In the genomic region with DNA sequence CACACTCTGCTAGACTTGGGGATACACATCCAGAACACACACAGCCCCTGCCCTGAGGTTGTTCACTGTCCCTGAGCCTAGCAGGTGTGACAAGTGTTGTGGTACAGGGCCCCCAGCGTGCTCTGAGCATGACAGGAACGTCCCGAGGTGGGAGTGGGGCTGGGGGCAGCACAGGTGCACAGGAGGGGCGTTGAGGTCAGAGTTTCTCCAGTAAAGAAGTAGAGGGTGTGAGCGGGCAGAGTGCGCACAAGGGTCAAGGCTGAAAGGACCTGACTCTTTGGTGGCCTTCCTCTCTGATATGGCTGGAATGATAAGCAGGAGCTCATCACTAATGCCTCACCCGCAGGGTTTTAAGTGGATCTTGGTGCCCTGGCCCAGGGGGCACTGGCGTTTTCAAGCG, we compare ENCODE assay signal across 15 cellular contexts. TPM values are rescaled to one million over a fixed set of nuclear protein-coding genes. Genes with fewer than 3 reads are reported as not detected.
DNase-seq lines count a peak whose midpoint lies in the region; ATAC-seq and TF ChIP-seq lines count a peak whose summit lies in the region.
"Had no signal": no experiment of that assay in that cellular context is flagged by ENCODE, and none has a peak within 500 bp of the region (broad histone marks: within the 10 kb centered on the region; RNA-seq: fewer than 3 reads in every experiment).

No MANE protein-coding gene starts in this region.

- CTCF ChIA-PET in Calu3 (lab: Charles Lee): interaction anchor here (0.6 kb wide), 1 partner anchor 20 kb away, joined by 3 read pairs; no protein-coding TSS in a partner anchor

- H3K9me3 Mint-ChIP-seq in Calu3 (ENCODE audit: low read depth, unreplicated experiment) (no peaks in the 10 kb centered on the region), natural killer cell (no peaks in the 10 kb centered on the region)
- no peaks in the 10 kb centered on the region for H3K9me3 Mint-ChIP-seq in activated naive CD8-positive, alpha-beta T cell treated with anti-CD3 and anti-CD28 coated beads, Interleukin-2, amount 50 U/mL, for 24 hours

- H3K27ac Mint-ChIP-seq in Calu3 (ENCODE audit: unreplicated experiment) (no peak overlapping the region), natural killer cell (peak overlapping the region; percentile 54 to 62)
- H3K27ac Mint-ChIP-seq in activated naive CD8-positive, alpha-beta T cell treated with anti-CD3 and anti-CD28 coated beads, Interleukin-2, amount 50 U/mL, for 24 hours: no peak overlapping the region

- H3K4me1 Mint-ChIP-seq in Calu3 (ENCODE audit: low read depth, unreplicated experiment): peaks cover 12% of the 10 kb centered on the region
- H3K4me1 Mint-ChIP-seq in activated naive CD8-positive, alpha-beta T cell treated with anti-CD3 and anti-CD28 coated beads, Interleukin-2, amount 50 U/mL, for 24 hours: peaks cover 20% of the 10 kb centered on the region
- peaks cover 8 to 22% of the 10 kb centered on the region in 2 donors for H3K4me1 Mint-ChIP-seq in natural killer cell

- DNase-seq in Calu3 (no peak), natural killer cell (no peak), COR-L47 (lab: John Stamatoyannopoulos, UW) (no peak), NK-92 (lab: John Stamatoyannopoulos, UW; ENCODE audit: unreplicated experiment) (no peak), H7 (no peak)
- DNase-seq in activated naive CD8-positive, alpha-beta T cell treated with anti-CD3 and anti-CD28 coated beads, Interleukin-2, amount 50 U/mL, for 24 hours: no peak
- DNase-seq: activated CD8-positive, alpha-beta memory T cell treated with anti-CD3 and anti-CD28 coated beads, Interleukin-2, amount 50 U/mL, for 48 hours; midbrain; NCI-H226; PC-9; retina; T-helper 9 cell had no signal

- no peak overlapping the region for H3K4me3 ChIP-seq in H7 (ENCODE audit: insufficient read depth, low read depth, low read length)

- BruUV-seq in Calu3 (replicated peaks; lab: Mats Ljungman, UMichigan): no TSS peak

- peak overlapping the region; percentile 75; the same call in 1 of the 2 replicates for H3K27ac ChIP-seq in C4-2B
- H3K27ac ChIP-seq: PC-9 had no signal

- H3K27me3 ChIP-seq in H7 (ENCODE audit: control insufficient read depth, insufficient read depth, low read length): no peaks in the 10 kb centered on the region; the same call in 1 of the 2 replicates

- H3K4me3 Mint-ChIP-seq in Calu3 (ENCODE audit: low read depth, unreplicated experiment) (peak overlapping the region; percentile 73), natural killer cell (peak overlapping the region; percentile 93)
- H3K4me3 Mint-ChIP-seq in activated naive CD8-positive, alpha-beta T cell treated with anti-CD3 and anti-CD28 coated beads, Interleukin-2, amount 50 U/mL, for 24 hours: peak overlapping the region; percentile 89

- H3K27me3 Mint-ChIP-seq in Calu3 (ENCODE audit: unreplicated experiment): no peaks in the 10 kb centered on the region
- H3K27me3 Mint-ChIP-seq in activated naive CD8-positive, alpha-beta T cell treated with anti-CD3 and anti-CD28 coated beads, Interleukin-2, amount 50 U/mL, for 24 hours: no peaks in the 10 kb centered on the region
- H3K27me3 Mint-ChIP-seq in natural killer cell (ENCODE audit: low read depth in 2 of 2): no peaks in the 10 kb centered on the region

- ATAC-seq in activated naive CD8-positive, alpha-beta T cell treated with anti-CD3 and anti-CD28 coated beads, Interleukin-2, amount 50 U/mL, for 24 hours: no peak
- ATAC-seq in natural killer cell: no peak
- no peak for ATAC-seq in GM19328 (IDR thresholded peaks at IDR 0.05; ENCODE audit: unreplicated experiment)

- H3K36me3 ChIP-seq in H7 (replicated peaks; ENCODE audit: control insufficient read depth, insufficient read depth, low read length): no peaks in the 10 kb centered on the region
- H3K36me3 ChIP-seq: thoracic aorta had no signal

- intact Hi-C loops in Calu3 (cut with micrococcal nuclease; ENCODE audit: unreplicated experiment) (no loop called here), natural killer cell (cut with micrococcal nuclease) (no loop called here)

- peaks cover 21% of the 10 kb centered on the region for H3K36me3 Mint-ChIP-seq in Calu3 (ENCODE audit: insufficient read depth, unreplicated experiment)
- H3K36me3 Mint-ChIP-seq in activated naive CD8-positive, alpha-beta T cell treated with anti-CD3 and anti-CD28 coated beads, Interleukin-2, amount 50 U/mL, for 24 hours (ENCODE audit: low read depth): peaks cover 4% of the 10 kb centered on the region
- H3K36me3 Mint-ChIP-seq in natural killer cell: no peaks in the 10 kb centered on the region

- no peak for TF ChIP-seq CTCF in C4-2B (conservative IDR thresholded peaks at IDR 0.05)
- TF ChIP-seq CTCF in Calu3 (IDR thresholded peaks at IDR 0.05; ENCODE audit: unreplicated experiment): no peak
- no peak for TF ChIP-seq CTCF in natural killer cell (IDR thresholded peaks at IDR 0.05)

RNA-seq across cellular contexts. Expression of a gene that starts 1.3 kb away (rescaled TPM):
- total RNA-seq in Calu3 (2022): 0.71 TPM in 1 of 2 replicates, not detected in the other
- not detected for total RNA-seq in natural killer cell
- 1.7 and 2.6 TPM in 2 replicates for total RNA-seq in H7 (2014; rRNA removed; shearing (Covaris generic))
- total RNA-seq: thoracic aorta had no signal

RNA-seq across cellular contexts. Expression of a gene that starts 6.4 kb away (rescaled TPM):
- total RNA-seq in Calu3 (2022) (1.6 and 2.8 TPM in 2 replicates), natural killer cell (under 1 TPM in 2 of 3 donors, not detected in 1; 0.42 to 0.43 TPM)
- total RNA-seq in H7 (2014; rRNA removed; shearing (Covaris generic)): 1.9 and 3.6 TPM in 2 replicates

RNA-seq across cellular contexts. Expression of a gene that starts 27.0 kb away (rescaled TPM):
- total RNA-seq in Calu3 (2022) (42.2 and 51.7 TPM in 2 replicates), natural killer cell (10 to 100 TPM; 34.7 to 50.0 (median 44.9) TPM)
- total RNA-seq in H7 (2014; rRNA removed; shearing (Covaris generic)): 65.3 and 76.9 TPM in 2 replicates

RNA-seq across cellular contexts. Expression of a gene that starts 34.9 kb away (rescaled TPM):
- total RNA-seq in Calu3 (2022): 1.9 and 2.7 TPM in 2 replicates
- 1 to 10 TPM; 1.7 to 2.9 (median 2.9) TPM for total RNA-seq in natural killer cell
- total RNA-seq in H7 (2014; rRNA removed; shearing (Covaris generic)): 4.2 and 8.1 TPM in 2 replicates

Comparison
In these comparisons a context has a peak if more than half of its experiments do, and no peak if none do; other contexts are left out.
1. H3K27ac Mint-ChIP-seq: peak in natural killer cell (2 of 2); none in Calu3 (single experiment) and activated naive CD8-positive, alpha-beta T cell treated with anti-CD3 and anti-CD28 coated beads, Interleukin-2, amount 50 U/mL, for 24 hours (single experiment).
2. Peak in every context shown above with its lines, with median percentiles within 50 percentile points of each other: H3K4me3 Mint-ChIP-seq.